Comparison of ENCODE assay signal across 8 cellular contexts in the genomic region with DNA sequence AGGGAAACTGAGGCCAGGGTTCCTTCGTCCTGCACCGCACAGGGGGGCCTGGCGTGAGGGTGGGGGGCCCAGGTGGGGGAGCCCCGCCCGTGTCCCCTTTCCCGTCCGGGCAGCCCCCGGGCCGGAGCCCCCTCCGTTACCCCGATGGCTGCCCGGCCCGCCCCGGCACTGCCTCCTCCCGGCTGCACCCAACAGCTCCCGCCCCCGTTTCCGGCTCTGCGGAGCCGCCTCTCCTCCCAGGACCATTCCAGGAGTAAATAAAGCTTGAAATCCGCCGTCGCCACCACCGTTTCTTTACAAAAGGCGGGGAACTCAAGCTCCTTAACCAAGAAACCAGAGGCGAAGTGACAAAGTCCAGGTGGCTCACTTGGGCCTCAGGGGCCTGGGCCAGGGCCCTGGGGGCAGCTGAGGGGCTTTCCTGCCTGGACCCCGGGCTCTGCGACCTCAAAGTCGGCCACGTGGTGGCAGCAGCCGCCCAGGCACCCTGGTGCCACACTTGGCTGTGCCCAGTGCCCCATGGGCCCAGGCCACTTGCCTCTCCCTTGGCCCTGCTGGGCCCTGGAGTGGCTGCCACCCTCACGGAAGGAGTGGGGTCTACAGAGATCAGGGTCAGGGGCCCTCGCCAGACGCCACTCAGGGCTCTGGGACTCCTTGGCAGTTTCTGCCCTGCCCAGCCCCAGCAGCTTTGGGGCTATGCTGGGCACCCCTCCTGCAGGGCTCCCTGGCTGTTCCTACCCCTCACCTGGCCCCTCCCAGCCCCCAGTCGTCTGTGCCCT. TPM values are rescaled to one million over a fixed set of nuclear protein-coding genes. Genes with fewer than 3 reads are reported as not detected.
DNase-seq lines count a peak whose midpoint lies in the region; ATAC-seq and TF ChIP-seq lines count a peak whose summit lies in the region.

No MANE protein-coding gene starts in this region.

- no peaks in the 10 kb centered on the region for H3K4me1 Mint-ChIP-seq in Calu3 (ENCODE audit: low read depth, unreplicated experiment)
- H3K4me1 Mint-ChIP-seq in activated T-cell treated with anti-CD3 and anti-CD28 coated beads, Interleukin-2, amount 50 U/mL, for 4 hours (ENCODE audit: low read depth), result peaks cover 39% of the 10 kb centered on the region
- H3K4me1 Mint-ChIP-seq in stimulated activated effector memory CD8-positive, alpha-beta T cell treated with anti-CD3 and anti-CD28 coated beads, Interleukin-12 subunit alpha, Interleukin-12 subunit beta, amount 100 ng/mL, for 72 hours, result peaks cover 29% of the 10 kb centered on the region

- BruUV-seq in Calu3 (replicated peaks; lab: Mats Ljungman, UMichigan), result no TSS peak

- peak overlapping the region; percentile 14 for H3K9ac ChIP-seq in HUES6 (ENCODE audit: low read length)

- H3K4me3 ChIP-seq in HUES6 (ENCODE audit: low read depth, low read length), result peak overlapping the region; percentile 50
- H3K4me3 ChIP-seq in esophagus muscularis mucosa, result peak overlapping the region; percentile 67 to 84 (median 76)

- CTCF ChIA-PET in Calu3 (lab: Charles Lee), result interaction anchor here (0.8 to 1.6 kb wide), 10 partner anchors 14 to 352 kb away, joined by 3 to 16 read pairs (median 4); a partner anchor contains a TSS

- H3K4me3 Mint-ChIP-seq in Calu3 (ENCODE audit: low read depth, unreplicated experiment), result peak overlapping the region; percentile 69
- peak overlapping the region; percentile 85 for H3K4me3 Mint-ChIP-seq in activated T-cell treated with anti-CD3 and anti-CD28 coated beads, Interleukin-2, amount 50 U/mL, for 4 hours
- peak overlapping the region; percentile 81 for H3K4me3 Mint-ChIP-seq in stimulated activated effector memory CD8-positive, alpha-beta T cell treated with anti-CD3 and anti-CD28 coated beads, Interleukin-12 subunit alpha, Interleukin-12 subunit beta, amount 100 ng/mL, for 72 hours

- DNase-seq in Calu3, result peak; percentile 87
- DNase-seq in OCI-M2 (lab: John Stamatoyannopoulos, UW; ENCODE audit: unreplicated experiment), result peak; percentile 81
- peak; percentile 81 for DNase-seq in activated T-cell treated with anti-CD3 and anti-CD28 coated beads, Interleukin-2, amount 50 U/mL, for 4 hours
- peak; percentile 98 for DNase-seq in esophagus muscularis mucosa (ENCODE audit: extremely low spot score)
- peak; percentile 88 for DNase-seq in myocyte (ENCODE audit: low read depth)
- DNase-seq in stimulated activated effector memory CD8-positive, alpha-beta T cell treated with anti-CD3 and anti-CD28 coated beads, Interleukin-12 subunit alpha, Interleukin-12 subunit beta, amount 100 ng/mL, for 72 hours (ENCODE audit: low spot score in 2 of 2), result peak; percentile 93 to 96

- ATAC-seq in GM21390 (IDR thresholded peaks at IDR 0.05; ENCODE audit: unreplicated experiment), result peak; percentile 61
- peak; percentile 74 to 77 for ATAC-seq in activated T-cell treated with anti-CD3 and anti-CD28 coated beads, Interleukin-2, amount 50 U/mL, for 4 hours
- ATAC-seq in stimulated activated effector memory CD8-positive, alpha-beta T cell treated with anti-CD3 and anti-CD28 coated beads, Interleukin-12 subunit alpha, Interleukin-12 subunit beta, amount 100 ng/mL, for 72 hours, result peak; percentile 84

- peak; percentile 85 for TF ChIP-seq CTCF in Calu3 (IDR thresholded peaks at IDR 0.05; ENCODE audit: unreplicated experiment)
- TF ChIP-seq CTCF in esophagus muscularis mucosa (IDR thresholded peaks at IDR 0.05), result peak; percentile 93 to 99 (median 97)

- H3K36me3 ChIP-seq in HUES6 (ENCODE audit: control insufficient read depth, insufficient read depth, low read length), result peaks cover 11% of the 10 kb centered on the region; the same call in 1 of the 2 replicates
- H3K36me3 ChIP-seq in esophagus muscularis mucosa, result no peaks in the 10 kb centered on the region

- H3K36me3 Mint-ChIP-seq in Calu3 (ENCODE audit: insufficient read depth, unreplicated experiment), result peaks cover 31% of the 10 kb centered on the region
- H3K36me3 Mint-ChIP-seq in activated T-cell treated with anti-CD3 and anti-CD28 coated beads, Interleukin-2, amount 50 U/mL, for 4 hours (ENCODE audit: insufficient read depth), result no peaks in the 10 kb centered on the region
- H3K36me3 Mint-ChIP-seq in stimulated activated effector memory CD8-positive, alpha-beta T cell treated with anti-CD3 and anti-CD28 coated beads, Interleukin-12 subunit alpha, Interleukin-12 subunit beta, amount 100 ng/mL, for 72 hours, result peaks cover 24% of the 10 kb centered on the region

- intact Hi-C loops in Calu3 (cut with micrococcal nuclease; ENCODE audit: unreplicated experiment) (loop anchor here (5.0 to 10.0 kb wide), 3 partner anchors 117 to 350 kb away; no protein-coding TSS in a partner anchor), esophagus muscularis mucosa (cut with DNase I) (loop anchor here (1.0 to 5.0 kb wide), 2 partner anchors 37 to 186 kb away; no protein-coding TSS in a partner anchor)

- TF ChIP-seq EP300 in esophagus muscularis mucosa (IDR thresholded peaks at IDR 0.05), result no peak

- H3K9me3 ChIP-seq in HUES6 (ENCODE audit: control insufficient read depth, insufficient read depth, low read depth, low read length) (no peaks in the 10 kb centered on the region), esophagus muscularis mucosa (no peaks in the 10 kb centered on the region)

- H3K27ac ChIP-seq in HUES6 (ENCODE audit: low read depth, low read length) (peak overlapping the region; percentile 50; the same call in 1 of the 2 replicates), esophagus muscularis mucosa (replicated peaks in 1 of 4) (peak overlapping the region; percentile 94 to 99 (median 98))

- H3K27me3 Mint-ChIP-seq in Calu3 (ENCODE audit: unreplicated experiment), result no peaks in the 10 kb centered on the region
- no peaks in the 10 kb centered on the region for H3K27me3 Mint-ChIP-seq in activated T-cell treated with anti-CD3 and anti-CD28 coated beads, Interleukin-2, amount 50 U/mL, for 4 hours (ENCODE audit: low read depth)

- H3K9me3 Mint-ChIP-seq in Calu3 (ENCODE audit: low read depth, unreplicated experiment), result no peaks in the 10 kb centered on the region
- H3K9me3 Mint-ChIP-seq in activated T-cell treated with anti-CD3 and anti-CD28 coated beads, Interleukin-2, amount 50 U/mL, for 4 hours, result no peaks in the 10 kb centered on the region
- H3K9me3 Mint-ChIP-seq in stimulated activated effector memory CD8-positive, alpha-beta T cell treated with anti-CD3 and anti-CD28 coated beads, Interleukin-12 subunit alpha, Interleukin-12 subunit beta, amount 100 ng/mL, for 72 hours, result no peaks in the 10 kb centered on the region

- H3K27me3 ChIP-seq in HUES6 (ENCODE audit: control insufficient read depth, insufficient read depth, low read length) (no peaks in the 10 kb centered on the region), esophagus muscularis mucosa (no peaks in the 10 kb centered on the region)

- no peak overlapping the region for H3K27ac Mint-ChIP-seq in Calu3 (ENCODE audit: unreplicated experiment)
- H3K27ac Mint-ChIP-seq in stimulated activated effector memory CD8-positive, alpha-beta T cell treated with anti-CD3 and anti-CD28 coated beads, Interleukin-12 subunit alpha, Interleukin-12 subunit beta, amount 100 ng/mL, for 72 hours, result peak overlapping the region; percentile 89

- peaks cover 20% of the 10 kb centered on the region for H3K4me1 ChIP-seq in HUES6 (ENCODE audit: control insufficient read depth, insufficient read depth, low read length)
- peaks cover 61 to 78% (median 72%) of the 10 kb centered on the region in 4 donors for H3K4me1 ChIP-seq in esophagus muscularis mucosa

- WGBS in esophagus muscularis mucosa, result 3% methylated on average over 13 of the region's 35 CpGs

- TF ChIP-seq POLR2A in esophagus muscularis mucosa (IDR thresholded peaks at IDR 0.05; ENCODE audit: low read depth), result no peak

RNA-seq across cellular contexts. Expression of a gene that starts 0.5 kb away (rescaled TPM):
- total RNA-seq in Calu3 (2022) (36.3 and 42.9 TPM in 2 replicates), esophagus muscularis mucosa (10 to 100 TPM; 37.9 to 81.7 (median 55.7) TPM), myocyte (37.3 and 43.0 TPM in 2 replicates)
- total RNA-seq in activated T-cell treated with anti-CD3 and anti-CD28 coated beads, Interleukin-2, amount 50 U/mL, for 4 hours, result 10 to 100 TPM; 67.8 to 82.3 (median 69.9) TPM
- polyA plus RNA-seq in myocyte (2012), result 64.9 TPM

RNA-seq across cellular contexts. Expression of a gene that starts 33.0 kb away (rescaled TPM):
- total RNA-seq in Calu3 (2022) (32.8 and 33.8 TPM in 2 replicates), esophagus muscularis mucosa (100 to 1,000 TPM in 2 of 4 donors, 10 to 100 TPM in 2; 70.1 to 190 (median 124) TPM), myocyte (12.1 and 15.2 TPM in 2 replicates)
- total RNA-seq in activated T-cell treated with anti-CD3 and anti-CD28 coated beads, Interleukin-2, amount 50 U/mL, for 4 hours, result 10 to 100 TPM; 43.8 to 45.2 (median 44.7) TPM
- 34.7 TPM for polyA plus RNA-seq in myocyte (2012)

Comparison
In these comparisons a context has a peak if more than half of its experiments do, and no peak if none do; other contexts are left out.
1. Peak in every context shown above with its lines: DNase-seq, ATAC-seq, H3K4me3 ChIP-seq and H3K27ac ChIP-seq.